Comparison of ENCODE assay signal across 1 cellular context in genomic region chr10:88038268-88038667, GRCh38.
TF ChIP-seq lines count a peak whose summit lies in the region.

No MANE protein-coding gene starts in this region.

TF ChIP-seq in HepG2, 621 proteins besides CTCF, POLR2A, EP300 and RAD21 (continued from another document):
- TF ChIP-seq ZBTB40 (IDR thresholded peaks at IDR 0.05) (no peak), ZBTB40 (CRISPR knock-in tag; IDR thresholded peaks at IDR 0.05) (0 out of 2 replicates have a peak, but pooled peaks have one; percentile 44), NAIF1 (CRISPR knock-in tag; IDR thresholded peaks at IDR 0.05; ENCODE audit: borderline replicate concordance) (no peak), HNRNPH1 (optimal IDR thresholded peaks at IDR 0.05; ENCODE audit: low read depth, low read length) (no peak), AHDC1 (CRISPR knock-in tag; IDR thresholded peaks at IDR 0.05; ENCODE audit: borderline replicate concordance) (no peak)
TF ChIP-seq in HepG2: peak in this region for 1.
